37 cellular contexts compared by ENCODE assay signal in genomic region chrX:109077788-109078187, GRCh38.
"Had no signal": no experiment of that assay in that cellular context is flagged by ENCODE, and none has a peak within 500 bp of the region (broad histone marks: within the 10 kb centered on the region; RNA-seq: fewer than 3 reads in every experiment).

No MANE protein-coding gene starts in this region.

- H3K27me3 ChIP-seq: MG63 had no signal

- H3K36me3 ChIP-seq: MG63 had no signal

- H3K9me3 ChIP-seq: MG63 had no signal

- H3K9ac ChIP-seq: KMS-11 had no signal

- H3K27ac ChIP-seq: KMS-11 had no signal

- H3K4me2 ChIP-seq: KMS-11 had no signal

- DNase-seq: Karpas-422, Kasumi-1, KG1, MG63, MM.1S, MV-4-11, NCI-H1048, NCI-H1092, NCI-H1092 treated with DMSO at 0.1 percent for 48 hours, NCI-H1105, NCI-H1105 treated with DMSO at 0.1 percent for 48 hours, NCI-H1417, NCI-H1417 treated with DMSO at 0.1 percent for 48 hours, NCI-H1436, NCI-H1436 treated with DMSO at 0.1 percent for 48 hours, NCI-H146, NCI-H1694, NCI-H1694 treated with DMSO at 0.1 percent for 48 hours, NCI-H187, NCI-H187 treated with DMSO at 0.1 percent for 48 hours, NCI-H1930, NCI-H2029, NCI-H2029 treated with DMSO at 0.1 percent for 48 hours, NCI-H2081, NCI-H2081 treated with DMSO at 0.1 percent for 48 hours, NCI-H2107, NCI-H2171, NCI-H2171 treated with DMSO at 0.1 percent for 48 hours, NCI-H2227 treated with DMSO at 0.1 percent for 48 hours, NCI-H226, NCI-H345, NCI-H446, NCI-H446 treated with DMSO at 0.1 percent for 48 hours, NCI-H510A, NCI-H510A treated with DMSO at 0.1 percent for 48 hours, NCI-H524 had no signal

- H3K4me3 ChIP-seq: MG63 had no signal
